8 cellular contexts compared by ENCODE assay signal in genomic region chr3:122563717-122564025, GRCh38. TPM values are rescaled to one million over a fixed set of nuclear protein-coding genes. Genes with fewer than 3 reads are reported as not detected.
DNase-seq lines count a peak whose midpoint lies in the region; ATAC-seq, FAIRE-seq and TF ChIP-seq lines count a peak whose summit lies in the region.

No MANE protein-coding gene starts in this region.

- DNase-seq in HuH-7.5 (ENCODE audit: low spot score) (peak; percentile 20), RKO (ENCODE audit: low spot score) (no peak), HK-2 (ENCODE audit: unreplicated experiment) (no peak), GM12891 (ENCODE audit: insufficient read length, low spot score) (no peak)

- FAIRE-seq in GM12891 (lab: Jason Lieb, UNC): no peak

- no peaks in the 10 kb centered on the region for H3K9me3 Mint-ChIP-seq in activated naive CD8-positive, alpha-beta T cell (ENCODE audit: low read depth)

- H3K9ac ChIP-seq in skeletal muscle tissue (ENCODE audit: low read depth in 1 of 3, low read length in 3 of 3): peak overlapping the region; percentile 90 to 96 (median 91)

- H3K9me3 ChIP-seq in skeletal muscle tissue (ENCODE audit: control insufficient read depth in 3 of 3, low read length in 3 of 3): no peaks in the 10 kb centered on the region

- H3K4me1 Mint-ChIP-seq in activated naive CD8-positive, alpha-beta T cell (ENCODE audit: low read depth): peaks cover 68% of the 10 kb centered on the region

- H3K36me3 Mint-ChIP-seq in activated naive CD8-positive, alpha-beta T cell: peaks cover 16% of the 10 kb centered on the region

- peak overlapping the region; percentile 97 for H3K4me3 Mint-ChIP-seq in activated naive CD8-positive, alpha-beta T cell

- ATAC-seq in GM18511 (IDR thresholded peaks at IDR 0.05; ENCODE audit: unreplicated experiment): peak; percentile 18

- H3K27ac ChIP-seq in skeletal muscle tissue (ENCODE audit: low read depth, low read length): peak overlapping the region; percentile 97

- peak overlapping the region; percentile 99 for H3K27ac Mint-ChIP-seq in activated naive CD8-positive, alpha-beta T cell

- H3K4me1 ChIP-seq in skeletal muscle tissue (ENCODE audit: control insufficient read depth in 3 of 3, insufficient read depth in 3 of 3, low read length in 3 of 3): peaks cover 11 to 23% (median 17%) of the 10 kb centered on the region in 3 donors

- TF ChIP-seq POLR2A in GM12891 (IDR thresholded peaks at IDR 0.05; ENCODE audit: low read depth, low read length): no peak

- no peaks in the 10 kb centered on the region for H3K27me3 Mint-ChIP-seq in activated naive CD8-positive, alpha-beta T cell

- no peaks in the 10 kb centered on the region for H3K27me3 ChIP-seq in skeletal muscle tissue (ENCODE audit: control insufficient read depth in 3 of 3, insufficient read depth in 3 of 3, low read length in 3 of 3)

- peak overlapping the region; percentile 65 for H3K4me3 ChIP-seq in iPS-11a (ENCODE audit: low read depth, low read length)
- peak overlapping the region; percentile 85 to 91 (median 89) for H3K4me3 ChIP-seq in skeletal muscle tissue (ENCODE audit: low read length in 3 of 3)

- H3K36me3 ChIP-seq in skeletal muscle tissue (ENCODE audit: control insufficient read depth in 3 of 3, insufficient read depth in 3 of 3, low read length in 3 of 3): peaks cover 3 to 40% (median 27%) of the 10 kb centered on the region in 3 donors

TF ChIP-seq in GM12891, 5 proteins besides CTCF, POLR2A, EP300 and RAD21:
- TF ChIP-seq PAX5 (IDR thresholded peaks at IDR 0.05; ENCODE audit: insufficient read depth, low read length, severe bottlenecking) (no peak), POLR2AphosphoS5 (IDR thresholded peaks at IDR 0.05; ENCODE audit: low read depth, low read length) (no peak)

RNA-seq across cellular contexts. Expression of gene PARP9, which starts 0.4 kb away (rescaled TPM):
- total RNA-seq in skeletal muscle tissue: 15.1 TPM
- 17.6 TPM for polyA plus RNA-seq in GM12891 (2012; ENCODE audit: low read depth, missing spikeins)

RNA-seq across cellular contexts. Expression of gene DTX3L, which starts 0.5 kb away (rescaled TPM):
- total RNA-seq in skeletal muscle tissue: 9.9 TPM
- polyA plus RNA-seq in GM12891 (2012; ENCODE audit: low read depth, missing spikeins): 7.3 TPM

RNA-seq across cellular contexts. Expression of gene PARP15, which starts 13.8 kb away (rescaled TPM):
- 2.6 TPM for total RNA-seq in skeletal muscle tissue
- 20.3 TPM for polyA plus RNA-seq in GM12891 (2012; ENCODE audit: low read depth, missing spikeins)

RNA-seq across cellular contexts. Expression of gene KPNA1, which starts 48.9 kb away (rescaled TPM):
- 22.4 TPM for total RNA-seq in skeletal muscle tissue
- polyA plus RNA-seq in GM12891 (2012; ENCODE audit: low read depth, missing spikeins): 15.7 TPM
